25 cellular contexts compared by ENCODE assay signal in the genomic region with DNA sequence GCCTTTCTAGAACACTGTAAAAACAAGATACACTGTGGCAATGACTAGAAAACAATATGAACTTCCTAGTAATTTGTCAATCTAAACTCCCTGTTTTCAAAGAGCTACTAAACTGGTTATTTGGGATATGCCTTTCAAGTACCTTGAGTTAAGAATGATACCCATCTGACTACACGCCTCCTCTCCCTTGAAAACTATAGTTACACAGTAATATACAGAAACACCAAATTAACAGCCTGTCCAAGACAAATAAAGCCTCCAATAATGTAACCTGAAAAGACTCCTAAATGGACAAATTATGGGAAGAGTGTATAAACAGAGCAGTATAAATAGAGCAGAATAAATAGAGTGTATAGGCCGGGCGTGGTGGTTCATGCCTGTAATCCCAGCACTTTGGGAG.
"Had no signal": no experiment of that assay in that cellular context is flagged by ENCODE, and none has a peak within 500 bp of the region (broad histone marks: within the 10 kb centered on the region; RNA-seq: fewer than 3 reads in every experiment).

No MANE protein-coding gene starts in this region.

- H3K4me2 ChIP-seq: neural progenitor cell had no signal

- H3K27ac ChIP-seq: brain microvascular endothelial cell, coronary artery, gastroesophageal sphincter, heart left ventricle, left ventricle myocardium inferior, neural progenitor cell, ovary, psoas muscle, suprapubic skin, transverse colon, vagina had no signal

- H2AFZ ChIP-seq: neural progenitor cell had no signal

- DNase-seq: activated CD4-positive, alpha-beta memory T cell treated with anti-CD3 and anti-CD28 coated beads, Interleukin-2, amount 10 ng/mL, durations not matched to agents 7 days and 5 days; activated CD4-positive, alpha-beta T cell treated with anti-CD3 and anti-CD28 coated beads for 48 hours; activated CD4-positive, CD25-positive, alpha-beta regulatory T cell; activated CD8-positive, alpha-beta memory T cell treated with anti-CD3 and anti-CD28 coated beads, Interleukin-2, amount 10 ng/mL, durations not matched to agents 7 days and 5 days; activated naive CD4-positive, alpha-beta T cell treated with anti-CD3 and anti-CD28 coated beads for 36 hours; activated naive CD8-positive, alpha-beta T cell treated with anti-CD3 and anti-CD28 coated beads, Interleukin-2, amount 50 U/mL, for 24 hours; activated T-cell treated with anti-CD3 and anti-CD28 coated beads, Interleukin-2, amount 50 U/mL, for 1 hour; anterior cingulate cortex; brain microvascular endothelial cell; central memory CD4-positive, alpha-beta T cell; erythroblast; heart left ventricle; left ventricle myocardium inferior; mammary epithelial cell; naive thymus-derived CD4-positive, alpha-beta T cell; ovary; psoas muscle; right cardiac atrium; stimulated activated naive CD8-positive, alpha-beta T cell treated with anti-CD3 and anti-CD28 coated beads, Interleukin-15, amount 100 ng/mL, for 72 hours; transverse colon had no signal

- H3K4me3 ChIP-seq: coronary artery, gastroesophageal sphincter, heart left ventricle, left ventricle myocardium inferior, neural progenitor cell, ovary, psoas muscle, suprapubic skin, transverse colon, vagina had no signal

- H3K36me3 ChIP-seq: ovary had no signal

- H3K27me3 ChIP-seq: brain microvascular endothelial cell, gastroesophageal sphincter, heart left ventricle, neural progenitor cell, ovary, suprapubic skin, transverse colon, vagina had no signal

- H3K9me3 ChIP-seq: gastroesophageal sphincter, heart left ventricle, left ventricle myocardium inferior, ovary, psoas muscle, suprapubic skin, transverse colon, vagina had no signal

- H3K4me1 ChIP-seq: neural progenitor cell, suprapubic skin, transverse colon, vagina had no signal
